Comparison of ENCODE assay signal across 1 cellular context in the genomic region with DNA sequence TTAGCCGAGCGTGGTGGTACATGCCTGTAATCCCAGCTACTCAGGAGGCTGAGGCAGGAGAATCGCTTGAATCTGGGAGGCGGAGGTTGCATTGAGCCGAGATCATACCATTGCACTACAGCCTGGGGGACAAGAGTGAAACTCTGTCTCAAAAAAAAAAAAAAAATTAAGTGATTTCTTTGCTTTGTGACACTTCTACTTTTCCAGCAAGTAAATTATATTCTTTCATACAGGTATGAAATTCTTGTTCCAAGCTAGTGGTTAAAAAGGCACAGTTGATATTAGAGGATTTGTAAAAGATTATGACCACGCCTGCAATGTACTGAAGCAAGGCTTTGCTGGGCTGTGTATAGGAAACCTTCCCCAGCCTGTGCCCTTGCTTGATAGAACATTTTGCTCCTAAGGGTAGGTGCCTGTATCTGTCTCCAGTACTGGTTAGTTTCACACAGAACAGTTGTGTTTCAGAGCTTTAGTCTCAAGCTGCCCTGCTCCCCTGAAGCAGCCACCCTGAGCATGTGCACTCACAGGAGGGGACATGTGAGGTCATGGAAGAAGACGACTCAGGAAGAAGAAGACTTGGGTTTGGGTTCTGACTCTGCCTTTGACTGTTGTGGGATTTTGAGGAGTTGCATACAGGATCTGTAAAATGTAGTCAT.
TF ChIP-seq lines count a peak whose summit lies in the region.

No MANE protein-coding gene starts in this region.

TF ChIP-seq in K562, 482 proteins besides CTCF, POLR2A, EP300 and RAD21 (continued from another document and continues in another):
- TF ChIP-seq, protein P1, sequence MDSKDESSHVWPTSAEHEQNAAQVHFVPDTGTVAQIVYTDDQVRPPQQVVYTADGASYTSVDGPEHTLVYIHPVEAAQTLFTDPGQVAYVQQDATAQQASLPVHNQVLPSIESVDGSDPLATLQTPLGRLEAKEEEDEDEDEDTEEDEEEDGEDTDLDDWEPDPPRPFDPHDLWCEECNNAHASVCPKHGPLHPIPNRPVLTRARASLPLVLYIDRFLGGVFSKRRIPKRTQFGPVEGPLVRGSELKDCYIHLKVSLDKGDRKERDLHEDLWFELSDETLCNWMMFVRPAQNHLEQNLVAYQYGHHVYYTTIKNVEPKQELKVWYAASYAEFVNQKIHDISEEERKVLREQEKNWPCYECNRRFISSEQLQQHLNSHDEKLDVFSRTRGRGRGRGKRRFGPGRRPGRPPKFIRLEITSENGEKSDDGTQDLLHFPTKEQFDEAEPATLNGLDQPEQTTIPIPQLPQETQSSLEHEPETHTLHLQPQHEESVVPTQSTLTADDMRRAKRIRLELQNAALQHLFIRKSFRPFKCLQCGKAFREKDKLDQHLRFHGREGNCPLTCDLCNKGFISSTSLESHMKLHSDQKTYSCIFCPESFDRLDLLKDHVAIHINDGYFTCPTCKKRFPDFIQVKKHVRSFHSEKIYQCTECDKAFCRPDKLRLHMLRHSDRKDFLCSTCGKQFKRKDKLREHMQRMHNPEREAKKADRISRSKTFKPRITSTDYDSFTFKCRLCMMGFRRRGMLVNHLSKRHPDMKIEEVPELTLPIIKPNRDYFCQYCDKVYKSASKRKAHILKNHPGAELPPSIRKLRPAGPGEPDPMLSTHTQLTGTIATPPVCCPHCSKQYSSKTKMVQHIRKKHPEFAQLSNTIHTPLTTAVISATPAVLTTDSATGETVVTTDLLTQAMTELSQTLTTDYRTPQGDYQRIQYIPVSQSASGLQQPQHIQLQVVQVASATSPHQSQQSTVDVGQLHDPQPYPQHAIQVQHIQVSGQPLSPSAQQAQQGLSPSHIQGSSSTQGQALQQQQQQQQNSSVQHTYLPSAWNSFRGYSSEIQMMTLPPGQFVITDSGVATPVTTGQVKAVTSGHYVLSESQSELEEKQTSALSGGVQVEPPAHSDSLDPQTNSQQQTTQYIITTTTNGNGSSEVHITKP (IDR thresholded peaks at IDR 0.05; ENCODE audit: partially characterized antibody), result peak; percentile 95
- TF ChIP-seq NFE2 (IDR thresholded peaks at IDR 0.05; ENCODE audit: low read depth) (no peak), GABPA (tag; conservative IDR thresholded peaks at IDR 0.05; ENCODE audit: low read depth) (no peak), BDP1 (IDR thresholded peaks at IDR 0.05; ENCODE audit: insufficient read depth, insufficient read length) (no peak), PRPF4 (IDR thresholded peaks at IDR 0.05; ENCODE audit: insufficient read depth, low read depth, low read length, poor library complexity, severe bottlenecking) (no peak), FOXM1 (IDR thresholded peaks at IDR 0.05; ENCODE audit: low read depth) (no peak), FOXM1 (CRISPR knock-in tag; IDR thresholded peaks at IDR 0.05; ENCODE audit: low read depth) (no peak), NR1H2 (CRISPR knock-in tag; IDR thresholded peaks at IDR 0.05) (no peak), ERF (CRISPR knock-in tag; IDR thresholded peaks at IDR 0.05) (no peak), SMARCE1 (IDR thresholded peaks at IDR 0.05) (no peak), KDM2B (CRISPR knock-in tag; IDR thresholded peaks at IDR 0.05) (no peak), NR2F6 (CRISPR knock-in tag; IDR thresholded peaks at IDR 0.05) (no peak), ZNF121 (CRISPR knock-in tag; conservative IDR thresholded peaks at IDR 0.05) (no peak), PHB (CRISPR knock-in tag; IDR thresholded peaks at IDR 0.05) (no peak), MYBL2 (IDR thresholded peaks at IDR 0.05; ENCODE audit: low read depth) (no peak), MYBL2 (CRISPR knock-in tag; IDR thresholded peaks at IDR 0.05; ENCODE audit: borderline replicate concordance) (no peak), GABPB2 (CRISPR knock-in tag; conservative IDR thresholded peaks at IDR 0.05) (no peak), CHD4 (IDR thresholded peaks at IDR 0.05; ENCODE audit: insufficient read depth, insufficient replicate concordance, low read depth, low read length, poor library complexity, severe bottlenecking) (no peak), CEBPG (CRISPR knock-in tag; IDR thresholded peaks at IDR 0.05) (no peak), CEBPG (tag; conservative IDR thresholded peaks at IDR 0.05 in 1 of 2, IDR thresholded peaks at IDR 0.05 in 1 of 2) (no peak), TRIM28 (IDR thresholded peaks at IDR 0.05) (no peak), ATF7 (IDR thresholded peaks at IDR 0.05) (peak; percentile 33; the same call in 1 of the 2 replicates), ZNF436 (CRISPR knock-in tag; IDR thresholded peaks at IDR 0.05) (no peak), MAFK (IDR thresholded peaks at IDR 0.05; ENCODE audit: low read length) (no peak), SRSF3 (IDR thresholded peaks at IDR 0.05; ENCODE audit: insufficient read depth, low read length) (no peak), CREB1 (IDR thresholded peaks at IDR 0.05) (no peak), CREB1 (CRISPR knock-in tag; IDR thresholded peaks at IDR 0.05) (no peak), DIDO1 (tag; IDR thresholded peaks at IDR 0.05; ENCODE audit: low read depth) (no peak), L3MBTL2 (IDR thresholded peaks at IDR 0.05) (peak; percentile 62; the same call in 1 of the 2 replicates), ZNF24 (IDR thresholded peaks at IDR 0.05) (no peak), CREM (IDR thresholded peaks at IDR 0.05; ENCODE audit: low read depth) (no peak), ZNF589 (CRISPR knock-in tag; IDR thresholded peaks at IDR 0.05; ENCODE audit: low read depth) (no peak)
- TF ChIP-seq, protein P2, sequence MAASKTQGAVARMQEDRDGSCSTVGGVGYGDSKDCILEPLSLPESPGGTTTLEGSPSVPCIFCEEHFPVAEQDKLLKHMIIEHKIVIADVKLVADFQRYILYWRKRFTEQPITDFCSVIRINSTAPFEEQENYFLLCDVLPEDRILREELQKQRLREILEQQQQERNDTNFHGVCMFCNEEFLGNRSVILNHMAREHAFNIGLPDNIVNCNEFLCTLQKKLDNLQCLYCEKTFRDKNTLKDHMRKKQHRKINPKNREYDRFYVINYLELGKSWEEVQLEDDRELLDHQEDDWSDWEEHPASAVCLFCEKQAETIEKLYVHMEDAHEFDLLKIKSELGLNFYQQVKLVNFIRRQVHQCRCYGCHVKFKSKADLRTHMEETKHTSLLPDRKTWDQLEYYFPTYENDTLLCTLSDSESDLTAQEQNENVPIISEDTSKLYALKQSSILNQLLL (CRISPR knock-in tag; IDR thresholded peaks at IDR 0.05; ENCODE audit: borderline replicate concordance), result no peak
- TF ChIP-seq, protein P3, sequence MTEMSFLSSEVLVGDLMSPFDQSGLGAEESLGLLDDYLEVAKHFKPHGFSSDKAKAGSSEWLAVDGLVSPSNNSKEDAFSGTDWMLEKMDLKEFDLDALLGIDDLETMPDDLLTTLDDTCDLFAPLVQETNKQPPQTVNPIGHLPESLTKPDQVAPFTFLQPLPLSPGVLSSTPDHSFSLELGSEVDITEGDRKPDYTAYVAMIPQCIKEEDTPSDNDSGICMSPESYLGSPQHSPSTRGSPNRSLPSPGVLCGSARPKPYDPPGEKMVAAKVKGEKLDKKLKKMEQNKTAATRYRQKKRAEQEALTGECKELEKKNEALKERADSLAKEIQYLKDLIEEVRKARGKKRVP (CRISPR knock-in tag; IDR thresholded peaks at IDR 0.05), result no peak
- TF ChIP-seq, protein P4, sequence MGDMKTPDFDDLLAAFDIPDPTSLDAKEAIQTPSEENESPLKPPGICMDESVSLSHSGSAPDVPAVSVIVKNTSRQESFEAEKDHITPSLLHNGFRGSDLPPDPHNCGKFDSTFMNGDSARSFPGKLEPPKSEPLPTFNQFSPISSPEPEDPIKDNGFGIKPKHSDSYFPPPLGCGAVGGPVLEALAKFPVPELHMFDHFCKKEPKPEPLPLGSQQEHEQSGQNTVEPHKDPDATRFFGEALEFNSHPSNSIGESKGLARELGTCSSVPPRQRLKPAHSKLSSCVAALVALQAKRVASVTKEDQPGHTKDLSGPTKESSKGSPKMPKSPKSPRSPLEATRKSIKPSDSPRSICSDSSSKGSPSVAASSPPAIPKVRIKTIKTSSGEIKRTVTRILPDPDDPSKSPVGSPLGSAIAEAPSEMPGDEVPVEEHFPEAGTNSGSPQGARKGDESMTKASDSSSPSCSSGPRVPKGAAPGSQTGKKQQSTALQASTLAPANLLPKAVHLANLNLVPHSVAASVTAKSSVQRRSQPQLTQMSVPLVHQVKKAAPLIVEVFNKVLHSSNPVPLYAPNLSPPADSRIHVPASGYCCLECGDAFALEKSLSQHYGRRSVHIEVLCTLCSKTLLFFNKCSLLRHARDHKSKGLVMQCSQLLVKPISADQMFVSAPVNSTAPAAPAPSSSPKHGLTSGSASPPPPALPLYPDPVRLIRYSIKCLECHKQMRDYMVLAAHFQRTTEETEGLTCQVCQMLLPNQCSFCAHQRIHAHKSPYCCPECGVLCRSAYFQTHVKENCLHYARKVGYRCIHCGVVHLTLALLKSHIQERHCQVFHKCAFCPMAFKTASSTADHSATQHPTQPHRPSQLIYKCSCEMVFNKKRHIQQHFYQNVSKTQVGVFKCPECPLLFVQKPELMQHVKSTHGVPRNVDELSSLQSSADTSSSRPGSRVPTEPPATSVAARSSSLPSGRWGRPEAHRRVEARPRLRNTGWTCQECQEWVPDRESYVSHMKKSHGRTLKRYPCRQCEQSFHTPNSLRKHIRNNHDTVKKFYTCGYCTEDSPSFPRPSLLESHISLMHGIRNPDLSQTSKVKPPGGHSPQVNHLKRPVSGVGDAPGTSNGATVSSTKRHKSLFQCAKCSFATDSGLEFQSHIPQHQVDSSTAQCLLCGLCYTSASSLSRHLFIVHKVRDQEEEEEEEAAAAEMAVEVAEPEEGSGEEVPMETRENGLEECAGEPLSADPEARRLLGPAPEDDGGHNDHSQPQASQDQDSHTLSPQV (IDR thresholded peaks at IDR 0.05), result peak; percentile 56; the same call in 1 of the 2 replicates
- TF ChIP-seq, protein P5, sequence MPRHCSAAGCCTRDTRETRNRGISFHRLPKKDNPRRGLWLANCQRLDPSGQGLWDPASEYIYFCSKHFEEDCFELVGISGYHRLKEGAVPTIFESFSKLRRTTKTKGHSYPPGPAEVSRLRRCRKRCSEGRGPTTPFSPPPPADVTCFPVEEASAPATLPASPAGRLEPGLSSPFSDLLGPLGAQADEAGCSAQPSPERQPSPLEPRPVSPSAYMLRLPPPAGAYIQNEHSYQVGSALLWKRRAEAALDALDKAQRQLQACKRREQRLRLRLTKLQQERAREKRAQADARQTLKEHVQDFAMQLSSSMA (CRISPR knock-in tag; IDR thresholded peaks at IDR 0.05), result no peak
- TF ChIP-seq, protein P6, sequence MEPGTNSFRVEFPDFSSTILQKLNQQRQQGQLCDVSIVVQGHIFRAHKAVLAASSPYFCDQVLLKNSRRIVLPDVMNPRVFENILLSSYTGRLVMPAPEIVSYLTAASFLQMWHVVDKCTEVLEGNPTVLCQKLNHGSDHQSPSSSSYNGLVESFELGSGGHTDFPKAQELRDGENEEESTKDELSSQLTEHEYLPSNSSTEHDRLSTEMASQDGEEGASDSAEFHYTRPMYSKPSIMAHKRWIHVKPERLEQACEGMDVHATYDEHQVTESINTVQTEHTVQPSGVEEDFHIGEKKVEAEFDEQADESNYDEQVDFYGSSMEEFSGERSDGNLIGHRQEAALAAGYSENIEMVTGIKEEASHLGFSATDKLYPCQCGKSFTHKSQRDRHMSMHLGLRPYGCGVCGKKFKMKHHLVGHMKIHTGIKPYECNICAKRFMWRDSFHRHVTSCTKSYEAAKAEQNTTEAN (CRISPR knock-in tag; IDR thresholded peaks at IDR 0.05), result no peak
- TF ChIP-seq, protein P7, sequence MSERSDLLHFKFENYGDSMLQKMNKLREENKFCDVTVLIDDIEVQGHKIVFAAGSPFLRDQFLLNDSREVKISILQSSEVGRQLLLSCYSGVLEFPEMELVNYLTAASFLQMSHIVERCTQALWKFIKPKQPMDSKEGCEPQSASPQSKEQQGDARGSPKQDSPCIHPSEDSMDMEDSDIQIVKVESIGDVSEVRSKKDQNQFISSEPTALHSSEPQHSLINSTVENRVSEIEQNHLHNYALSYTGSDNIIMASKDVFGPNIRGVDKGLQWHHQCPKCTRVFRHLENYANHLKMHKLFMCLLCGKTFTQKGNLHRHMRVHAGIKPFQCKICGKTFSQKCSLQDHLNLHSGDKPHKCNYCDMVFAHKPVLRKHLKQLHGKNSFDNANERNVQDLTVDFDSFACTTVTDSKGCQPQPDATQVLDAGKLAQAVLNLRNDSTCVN (CRISPR knock-in tag; IDR thresholded peaks at IDR 0.05), result no peak
- TF ChIP-seq, protein P8, sequence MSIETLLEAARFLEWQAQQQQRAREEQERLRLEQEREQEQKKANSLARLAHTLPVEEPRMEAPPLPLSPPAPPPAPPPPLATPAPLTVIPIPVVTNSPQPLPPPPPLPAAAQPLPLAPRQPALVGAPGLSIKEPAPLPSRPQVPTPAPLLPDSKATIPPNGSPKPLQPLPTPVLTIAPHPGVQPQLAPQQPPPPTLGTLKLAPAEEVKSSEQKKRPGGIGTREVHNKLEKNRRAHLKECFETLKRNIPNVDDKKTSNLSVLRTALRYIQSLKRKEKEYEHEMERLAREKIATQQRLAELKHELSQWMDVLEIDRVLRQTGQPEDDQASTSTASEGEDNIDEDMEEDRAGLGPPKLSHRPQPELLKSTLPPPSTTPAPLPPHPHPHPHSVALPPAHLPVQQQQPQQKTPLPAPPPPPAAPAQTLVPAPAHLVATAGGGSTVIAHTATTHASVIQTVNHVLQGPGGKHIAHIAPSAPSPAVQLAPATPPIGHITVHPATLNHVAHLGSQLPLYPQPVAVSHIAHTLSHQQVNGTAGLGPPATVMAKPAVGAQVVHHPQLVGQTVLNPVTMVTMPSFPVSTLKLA (conservative IDR thresholded peaks at IDR 0.05), result no peak
- TF ChIP-seq, protein P9, sequence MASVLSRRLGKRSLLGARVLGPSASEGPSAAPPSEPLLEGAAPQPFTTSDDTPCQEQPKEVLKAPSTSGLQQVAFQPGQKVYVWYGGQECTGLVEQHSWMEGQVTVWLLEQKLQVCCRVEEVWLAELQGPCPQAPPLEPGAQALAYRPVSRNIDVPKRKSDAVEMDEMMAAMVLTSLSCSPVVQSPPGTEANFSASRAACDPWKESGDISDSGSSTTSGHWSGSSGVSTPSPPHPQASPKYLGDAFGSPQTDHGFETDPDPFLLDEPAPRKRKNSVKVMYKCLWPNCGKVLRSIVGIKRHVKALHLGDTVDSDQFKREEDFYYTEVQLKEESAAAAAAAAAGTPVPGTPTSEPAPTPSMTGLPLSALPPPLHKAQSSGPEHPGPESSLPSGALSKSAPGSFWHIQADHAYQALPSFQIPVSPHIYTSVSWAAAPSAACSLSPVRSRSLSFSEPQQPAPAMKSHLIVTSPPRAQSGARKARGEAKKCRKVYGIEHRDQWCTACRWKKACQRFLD (CRISPR knock-in tag; IDR thresholded peaks at IDR 0.05), result peak; percentile 34; the same call in 1 of the 2 replicates
- TF ChIP-seq, protein P10, sequence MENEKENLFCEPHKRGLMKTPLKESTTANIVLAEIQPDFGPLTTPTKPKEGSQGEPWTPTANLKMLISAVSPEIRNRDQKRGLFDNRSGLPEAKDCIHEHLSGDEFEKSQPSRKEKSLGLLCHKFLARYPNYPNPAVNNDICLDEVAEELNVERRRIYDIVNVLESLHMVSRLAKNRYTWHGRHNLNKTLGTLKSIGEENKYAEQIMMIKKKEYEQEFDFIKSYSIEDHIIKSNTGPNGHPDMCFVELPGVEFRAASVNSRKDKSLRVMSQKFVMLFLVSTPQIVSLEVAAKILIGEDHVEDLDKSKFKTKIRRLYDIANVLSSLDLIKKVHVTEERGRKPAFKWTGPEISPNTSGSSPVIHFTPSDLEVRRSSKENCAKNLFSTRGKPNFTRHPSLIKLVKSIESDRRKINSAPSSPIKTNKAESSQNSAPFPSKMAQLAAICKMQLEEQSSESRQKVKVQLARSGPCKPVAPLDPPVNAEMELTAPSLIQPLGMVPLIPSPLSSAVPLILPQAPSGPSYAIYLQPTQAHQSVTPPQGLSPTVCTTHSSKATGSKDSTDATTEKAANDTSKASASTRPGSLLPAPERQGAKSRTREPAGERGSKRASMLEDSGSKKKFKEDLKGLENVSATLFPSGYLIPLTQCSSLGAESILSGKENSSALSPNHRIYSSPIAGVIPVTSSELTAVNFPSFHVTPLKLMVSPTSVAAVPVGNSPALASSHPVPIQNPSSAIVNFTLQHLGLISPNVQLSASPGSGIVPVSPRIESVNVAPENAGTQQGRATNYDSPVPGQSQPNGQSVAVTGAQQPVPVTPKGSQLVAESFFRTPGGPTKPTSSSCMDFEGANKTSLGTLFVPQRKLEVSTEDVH (IDR thresholded peaks at IDR 0.05; ENCODE audit: low read depth, partially characterized antibody), result no peak
